Comparison of ENCODE assay signal across 12 cellular contexts in genomic region chr3:101036213-101036618, GRCh38. TPM values are rescaled to one million over a fixed set of nuclear protein-coding genes. Genes with fewer than 3 reads are reported as not detected.
A peak's percentile ranks its signal among the peaks of the same experiment; 100 is the strongest.
DNase-seq lines count a peak whose midpoint lies in the region; ATAC-seq and TF ChIP-seq lines count a peak whose summit lies in the region.
"Had no signal": no experiment of that assay in that cellular context is flagged by ENCODE, and none has a peak within 500 bp of the region (broad histone marks: within the 10 kb centered on the region; RNA-seq: fewer than 3 reads in every experiment).

No MANE protein-coding gene starts in this region.

- in situ Hi-C loops in mammary epithelial cell (cut with MboI; ENCODE audit: low sequenced_read_pairs in 2 of 2): no loop called here

- CTCF ChIA-PET in mammary epithelial cell (lab: Charles Lee; ENCODE audit: low non-redundant PET): no interaction called here

- H4K20me1 ChIP-seq in mammary epithelial cell (ENCODE audit: insufficient read depth, low read length): no peaks in the 10 kb centered on the region
- H4K20me1 ChIP-seq: BLaER1 treated with 17β-estradiol and CSF1 and Interleukin-3, amounts not matched to agents 10 nM and 100 nM had no signal

- no peak overlapping the region for H3K9ac ChIP-seq in mammary epithelial cell (ENCODE audit: insufficient read depth, low read length)
- no peak overlapping the region for H3K9ac ChIP-seq in liver (ENCODE audit: low read depth in 1 of 2, low read length in 2 of 2)
- H3K9ac ChIP-seq: BLaER1 treated with 17β-estradiol and CSF1 and Interleukin-3, amounts not matched to agents 10 nM and 100 nM had no signal

- H3K4me1 ChIP-seq in right cardiac atrium (ENCODE audit: control insufficient read depth, insufficient read depth, low read length): peaks cover 4% of the 10 kb centered on the region
- H3K4me1 ChIP-seq in mammary epithelial cell (ENCODE audit: insufficient read depth, low read length): peaks cover 31% of the 10 kb centered on the region
- H3K4me1 ChIP-seq in liver (ENCODE audit: control insufficient read depth in 4 of 4, insufficient read depth in 4 of 4, low read length in 3 of 4): no peaks in the 10 kb centered on the region

- H3K79me2 ChIP-seq in mammary epithelial cell (ENCODE audit: insufficient read depth, low read length): no peaks in the 10 kb centered on the region

- H3K27me3 ChIP-seq in right cardiac atrium (ENCODE audit: control insufficient read depth, insufficient read depth) (no peaks in the 10 kb centered on the region), mammary epithelial cell (ENCODE audit: insufficient read depth, low read length) (no peaks in the 10 kb centered on the region), liver (ENCODE audit: control insufficient read depth in 4 of 4, insufficient read depth in 4 of 4, low read length in 3 of 4) (no peaks in the 10 kb centered on the region)
- H3K27me3 ChIP-seq: BLaER1 treated with 17β-estradiol and CSF1 and Interleukin-3, amounts not matched to agents 10 nM and 100 nM had no signal

- ATAC-seq in right cardiac atrium (peak; percentile 43 to 68), Right ventricle myocardium superior (ENCODE audit: poor library complexity) (no peak), HG03097 (IDR thresholded peaks at IDR 0.05; ENCODE audit: low FRiP score, unreplicated experiment) (no peak)

- H3K4me3 ChIP-seq in right cardiac atrium (ENCODE audit: low read length) (no peak overlapping the region), mammary epithelial cell (replicated peaks in 1 of 3; ENCODE audit: insufficient read depth in 1 of 3, low read depth in 2 of 3, low read length in 3 of 3) (no peak overlapping the region), liver (ENCODE audit: low read depth in 1 of 3, low read length in 3 of 3) (no peak overlapping the region)
- H3K4me3 ChIP-seq: BLaER1 treated with 17β-estradiol and CSF1 and Interleukin-3, amounts not matched to agents 10 nM and 100 nM had no signal

- intact Hi-C loops in right cardiac atrium (cut with DNase I) (no loop called here), Right ventricle myocardium superior (cut with DNase I) (no loop called here), mammary epithelial cell (cut with micrococcal nuclease) (loop anchor here (2.0 kb wide), 1 partner anchor 31 kb away; no protein-coding TSS in a partner anchor)

- dilution Hi-C loops in mammary epithelial cell (cut with HindIII; ENCODE audit: low sequenced_read_pairs): no loop called here

- H3K27ac ChIP-seq in right cardiac atrium (ENCODE audit: low read length): no peak overlapping the region
- peak overlapping the region; percentile 82 for H3K27ac ChIP-seq in mammary epithelial cell (ENCODE audit: insufficient read depth, low read depth, low read length)
- H3K27ac ChIP-seq in liver (ENCODE audit: low read depth in 1 of 2, low read length in 2 of 2): no peak overlapping the region
- H3K27ac ChIP-seq: BLaER1 treated with 17β-estradiol and CSF1 and Interleukin-3, amounts not matched to agents 10 nM and 100 nM had no signal

- BruUV-seq in mammary epithelial cell (replicated peaks; lab: Mats Ljungman, UMichigan): no TSS peak

- TF ChIP-seq CTCF in mammary epithelial cell (conservative IDR thresholded peaks at IDR 0.05 in 1 of 2, IDR thresholded peaks at IDR 0.05 in 1 of 2; ENCODE audit: extremely low read depth in 1 of 2, insufficient read depth in 1 of 2, low read depth in 1 of 2, low read length in 2 of 2) (no peak), liver (IDR thresholded peaks at IDR 0.05; ENCODE audit: low read depth, low read length, missing input control) (no peak)

- no peak for TF ChIP-seq RAD21 in liver (IDR thresholded peaks at IDR 0.05)

- no peaks in the 10 kb centered on the region for H3K9me3 ChIP-seq in right cardiac atrium (ENCODE audit: control insufficient read depth, low read length)
- no peaks in the 10 kb centered on the region for H3K9me3 ChIP-seq in mammary epithelial cell (replicated peaks; ENCODE audit: insufficient read depth, low read length)
- H3K9me3 ChIP-seq in liver (ENCODE audit: control insufficient read depth in 4 of 4, low read length in 3 of 4): peaks cover 0 to 2% (median 1%) of the 10 kb centered on the region in 4 donors

- H2AFZ ChIP-seq in mammary epithelial cell (ENCODE audit: low read depth, low read length): peak overlapping the region; percentile 78

- 38% methylated on average over 1 of the region's 1 CpG for WGBS in right cardiac atrium
- 0% methylated on average over 1 of the region's 1 CpG for WGBS in mammary epithelial cell (ENCODE audit: low coverage, missing lambda C conversion rate)
- 63% methylated on average over 1 of the region's 1 CpG for WGBS in liver

- DNase-seq in right cardiac atrium: peak in 2 of 3 donors; percentile 12 to 43
- DNase-seq in Right ventricle myocardium superior: no peak
- DNase-seq in mammary epithelial cell: peak; percentile 91
- DNase-seq in NCI-H2107 treated with DMSO at 0.1 percent for 48 hours (lab: John Stamatoyannopoulos, UW; ENCODE audit: unreplicated experiment): no peak
- no peak for DNase-seq in NCI-H526 (lab: John Stamatoyannopoulos, UW)
- DNase-seq in midbrain (lab: John Stamatoyannopoulos, UW): no peak
- DNase-seq: activated naive CD8-positive, alpha-beta T cell treated with anti-CD3 and anti-CD28 coated beads for 36 hours; immature natural killer cell had no signal

- no peaks in the 10 kb centered on the region for H3K36me3 ChIP-seq in mammary epithelial cell (ENCODE audit: insufficient read depth, low read length)
- H3K36me3 ChIP-seq in liver (ENCODE audit: control insufficient read depth in 4 of 4, insufficient read depth in 3 of 4, low read depth in 1 of 4, low read length in 3 of 4): no peaks in the 10 kb centered on the region
- H3K36me3 ChIP-seq: BLaER1 treated with 17β-estradiol and CSF1 and Interleukin-3, amounts not matched to agents 10 nM and 100 nM had no signal

- H3K4me2 ChIP-seq in mammary epithelial cell (ENCODE audit: insufficient read depth, low read depth, low read length): peak overlapping the region; percentile 67
- H3K4me2 ChIP-seq: BLaER1 treated with 17β-estradiol and CSF1 and Interleukin-3, amounts not matched to agents 10 nM and 100 nM had no signal

TF ChIP-seq in liver, 16 proteins besides CTCF, POLR2A, EP300 and RAD21:
- TF ChIP-seq JUND (IDR thresholded peaks at IDR 0.05) (peak; percentile 48 to 63), NR2F2 (IDR thresholded peaks at IDR 0.05) (no peak), FOXA2 (IDR thresholded peaks at IDR 0.05) (no peak), SP1 (IDR thresholded peaks at IDR 0.05) (peak; percentile 22)

RNA-seq across cellular contexts. Expression of gene ABI3BP, which starts 43.0 kb away (rescaled TPM):
- 10 to 100 TPM; 33.2 to 69.5 (median 51.5) TPM for total RNA-seq in right cardiac atrium
- polyA plus RNA-seq in right cardiac atrium: 14.5 TPM
- total RNA-seq in Right ventricle myocardium superior: 28.8 TPM
- 1 to 10 TPM in 1 of 2 donors, under 1 TPM in 1; 0.67 to 2.0 TPM for total RNA-seq in mammary epithelial cell
- 0.24 TPM for polyA plus RNA-seq in mammary epithelial cell
- not detected for polyA minus RNA-seq in mammary epithelial cell
- total RNA-seq in liver: 1 to 10 TPM; 1.9 to 4.2 TPM
- 1 to 10 TPM; 2.2 to 2.5 TPM for polyA plus RNA-seq in liver
- polyA plus RNA-seq: IgD-negative memory B cell, immature natural killer cell had no signal

Comparison
In these comparisons a context has a peak if more than half of its experiments do, and no peak if none do; other contexts are left out.
1. ATAC-seq: peak in right cardiac atrium (2 of 2); none in Right ventricle myocardium superior (single experiment) and HG03097 (single experiment).
2. DNase-seq: peak in right cardiac atrium (2 of 3) and mammary epithelial cell (single experiment); none in Right ventricle myocardium superior (single experiment), NCI-H2107 treated with DMSO at 0.1 percent for 48 hours (single experiment), NCI-H526 (0 of 2) and midbrain (single experiment).